36 cellular contexts compared by ENCODE assay signal in genomic region chr6:8061736-8062135, GRCh38.
"Had no signal": no experiment of that assay in that cellular context is flagged by ENCODE, and none has a peak within 500 bp of the region (broad histone marks: within the 10 kb centered on the region; RNA-seq: fewer than 3 reads in every experiment).

No MANE protein-coding gene starts in this region.

- H3K27me3 Mint-ChIP-seq: activated B cell treated with CpG ODN at 0.5 μM for 24 hours; activated CD4-positive, alpha-beta memory T cell treated with anti-CD3 and anti-CD28 coated beads for 36 hours; activated CD4-positive, alpha-beta T cell treated with anti-CD3 and anti-CD28 coated beads, Interleukin-2, amount 10 ng/mL, durations not matched to agents 24 days and 14 days; activated CD8-positive, alpha-beta T cell treated with anti-CD3 and anti-CD28 coated beads for 36 hours; activated naive CD8-positive, alpha-beta T cell treated with anti-CD3 and anti-CD28 coated beads for 36 hours; activated T-helper 17 cell treated with anti-CD3 and anti-CD28 coated beads, Interleukin-2, amount 50 U/mL, for 72 hours; central memory CD8-positive, alpha-beta T cell had no signal

- H3K27me3 ChIP-seq: adrenal gland, body of pancreas, cardiac muscle cell had no signal

- H3K9me3 ChIP-seq: adrenal gland, body of pancreas had no signal

- H3K4me3 ChIP-seq: adrenal gland, body of pancreas, cardiac muscle cell had no signal

- H3K27ac Mint-ChIP-seq: activated B cell treated with CpG ODN at 0.5 μM for 24 hours; activated CD4-positive, alpha-beta memory T cell treated with anti-CD3 and anti-CD28 coated beads for 36 hours; activated CD4-positive, alpha-beta T cell treated with anti-CD3 and anti-CD28 coated beads, Interleukin-2, amount 10 ng/mL, durations not matched to agents 24 days and 14 days; activated CD8-positive, alpha-beta T cell treated with anti-CD3 and anti-CD28 coated beads for 36 hours; activated naive CD4-positive, alpha-beta T cell treated with anti-CD3 and anti-CD28 coated beads for 36 hours; activated naive CD4-positive, alpha-beta T cell treated with anti-CD3 and anti-CD28 coated beads, Interleukin-2, amount 50 U/mL, for 72 hours; activated naive CD8-positive, alpha-beta T cell treated with anti-CD3 and anti-CD28 coated beads for 36 hours; activated T-cell treated with anti-CD3 and anti-CD28 coated beads, Interleukin-2, amount 50 U/mL, for 72 hours; activated T-helper 1 cell treated with anti-CD3 and anti-CD28 coated beads, Interleukin-12 subunit alpha, Interleukin-12 subunit beta, Interleukin-2, Interleukin-4 antibody, amounts not matched to agents 30 ng/mL and 10 ng/mL and 1 ng/mL, durations not matched to agents 14 hours and 24 hours and 36 hours; activated T-helper 17 cell treated with anti-CD3 and anti-CD28 coated beads, Interleukin-2, amount 50 U/mL, for 72 hours; T-helper 1 cell treated with Interleukin-12 subunit alpha and Interleukin-12 subunit beta and Interleukin-4 antibody, amounts not matched to agents 30 μg/mL and 1 μg/mL, for 36 hours; T-helper 2 cell treated with Interferon-gamma antibody and Interleukin-4, amounts not matched to agents 5 μg/mL and 100 μg/mL, for 36 hours had no signal

- H3K4me3 Mint-ChIP-seq: activated B cell treated with CpG ODN at 0.5 μM for 24 hours; activated CD4-positive, alpha-beta memory T cell treated with anti-CD3 and anti-CD28 coated beads for 36 hours; activated CD4-positive, alpha-beta T cell treated with anti-CD3 and anti-CD28 coated beads, Interleukin-2, amount 10 ng/mL, durations not matched to agents 24 days and 14 days; activated CD8-positive, alpha-beta T cell treated with anti-CD3 and anti-CD28 coated beads for 36 hours; activated naive CD4-positive, alpha-beta T cell treated with anti-CD3 and anti-CD28 coated beads for 36 hours; activated naive CD8-positive, alpha-beta T cell treated with anti-CD3 and anti-CD28 coated beads for 36 hours; activated T-cell treated with anti-CD3 and anti-CD28 coated beads, Interleukin-2, amount 50 U/mL, for 4 hours; activated T-cell treated with anti-CD3 and anti-CD28 coated beads, Interleukin-2, amount 50 U/mL, for 72 hours; activated T-helper 1 cell treated with anti-CD3 and anti-CD28 coated beads, Interleukin-12 subunit alpha, Interleukin-12 subunit beta, Interleukin-2, Interleukin-4 antibody, amounts not matched to agents 30 ng/mL and 10 ng/mL and 1 ng/mL, durations not matched to agents 14 hours and 24 hours and 36 hours; central memory CD8-positive, alpha-beta T cell; T-helper 1 cell treated with Interleukin-12 subunit alpha and Interleukin-12 subunit beta and Interleukin-4 antibody, amounts not matched to agents 30 μg/mL and 1 μg/mL, for 36 hours; T-helper 2 cell treated with Interferon-gamma antibody and Interleukin-4, amounts not matched to agents 5 μg/mL and 100 μg/mL, for 36 hours had no signal

- H3K27ac ChIP-seq: adrenal gland, body of pancreas, cardiac muscle cell, VCaP had no signal

- DNase-seq: activated B cell treated with CpG ODN at 0.5 μM for 24 hours; activated CD4-positive, alpha-beta memory T cell treated with anti-CD3 and anti-CD28 coated beads for 36 hours; activated CD4-positive, alpha-beta T cell treated with anti-CD3 and anti-CD28 coated beads for 4 hours; activated CD4-positive, alpha-beta T cell treated with anti-CD3 and anti-CD28 coated beads, Interleukin-2, amount 10 ng/mL, durations not matched to agents 24 days and 14 days; activated CD4-positive, alpha-beta T cell treated with anti-CD3 and anti-CD28 coated beads, Interleukin-2, amount 50 U/mL, for 1 hour; activated CD4-positive, alpha-beta T cell treated with anti-CD3 and anti-CD28 coated beads, Interleukin-2, amount 50 U/mL, for 4 hours; activated CD4-positive, CD25-positive, alpha-beta regulatory T cell treated with anti-CD3 and anti-CD28 coated beads, Interleukin-2, amount 50 U/mL, for 72 hours; activated CD8-positive, alpha-beta memory T cell treated with anti-CD3 and anti-CD28 coated beads, Interleukin-2, amount 50 U/mL, for 4 hours; activated CD8-positive, alpha-beta T cell treated with anti-CD3 and anti-CD28 coated beads for 36 hours; activated effector memory CD4-positive, alpha-beta T cell treated with anti-CD3 and anti-CD28 coated beads, Interleukin-2, amount 50 U/mL, for 16 hours; activated gamma-delta T cell treated with Interleukin-2 at 50 U/mL for 16 hours; activated naive CD4-positive, alpha-beta T cell; activated naive CD4-positive, alpha-beta T cell treated with anti-CD3 and anti-CD28 coated beads for 36 hours; activated naive CD4-positive, alpha-beta T cell treated with anti-CD3 and anti-CD28 coated beads, Interleukin-2, amount 50 U/mL, for 16 hours; activated naive CD8-positive, alpha-beta T cell treated with anti-CD3 and anti-CD28 coated beads for 36 hours; activated T-cell treated with anti-CD3 and anti-CD28 coated beads for 4 hours; activated T-cell treated with anti-CD3 and anti-CD28 coated beads, Interleukin-2, amount 50 U/mL, for 1 hour; activated T-cell treated with anti-CD3 and anti-CD28 coated beads, Interleukin-2, amount 50 U/mL, for 4 hours; activated T-cell treated with anti-CD3 and anti-CD28 coated beads, Interleukin-2, amount 50 U/mL, for 72 hours; adrenal gland; amniotic stem cell; aorta; body of pancreas; caudate nucleus; cerebellar nuclear complex; T-helper 1 cell; T-helper 2 cell; T-helper 9 cell had no signal

- ATAC-seq: activated CD8-positive, alpha-beta T cell treated with anti-CD3 and anti-CD28 coated beads for 36 hours; activated naive CD4-positive, alpha-beta T cell treated with anti-CD3 and anti-CD28 coated beads, Interleukin-2, amount 50 U/mL, for 72 hours; activated T-cell treated with anti-CD3 and anti-CD28 coated beads, Interleukin-2, amount 50 U/mL, for 4 hours; activated T-cell treated with anti-CD3 and anti-CD28 coated beads, Interleukin-2, amount 50 U/mL, for 72 hours; activated T-helper 17 cell treated with anti-CD3 and anti-CD28 coated beads, Interleukin-2, amount 50 U/mL, for 72 hours; body of pancreas had no signal

- H3K9me3 Mint-ChIP-seq: activated B cell treated with CpG ODN at 0.5 μM for 24 hours; activated CD4-positive, alpha-beta memory T cell treated with anti-CD3 and anti-CD28 coated beads for 36 hours; activated CD4-positive, alpha-beta T cell treated with anti-CD3 and anti-CD28 coated beads, Interleukin-2, amount 10 ng/mL, durations not matched to agents 24 days and 14 days; activated CD8-positive, alpha-beta T cell treated with anti-CD3 and anti-CD28 coated beads for 36 hours; activated naive CD4-positive, alpha-beta T cell treated with anti-CD3 and anti-CD28 coated beads for 36 hours; activated naive CD4-positive, alpha-beta T cell treated with anti-CD3 and anti-CD28 coated beads, Interleukin-2, amount 50 U/mL, for 72 hours; activated naive CD8-positive, alpha-beta T cell treated with anti-CD3 and anti-CD28 coated beads for 36 hours; activated T-cell treated with anti-CD3 and anti-CD28 coated beads, Interleukin-2, amount 50 U/mL, for 4 hours; activated T-cell treated with anti-CD3 and anti-CD28 coated beads, Interleukin-2, amount 50 U/mL, for 72 hours; activated T-helper 1 cell treated with anti-CD3 and anti-CD28 coated beads, Interleukin-12 subunit alpha, Interleukin-12 subunit beta, Interleukin-2, Interleukin-4 antibody, amounts not matched to agents 30 ng/mL and 10 ng/mL and 1 ng/mL, durations not matched to agents 14 hours and 24 hours and 36 hours; activated T-helper 17 cell treated with anti-CD3 and anti-CD28 coated beads, Interleukin-2, amount 50 U/mL, for 72 hours; central memory CD8-positive, alpha-beta T cell; T-helper 1 cell treated with Interleukin-12 subunit alpha and Interleukin-12 subunit beta and Interleukin-4 antibody, amounts not matched to agents 30 μg/mL and 1 μg/mL, for 36 hours; T-helper 2 cell treated with Interferon-gamma antibody and Interleukin-4, amounts not matched to agents 5 μg/mL and 100 μg/mL, for 36 hours had no signal
